Comparison of ENCODE assay signal across 8 cellular contexts in genomic region chr22:37561209-37562048, GRCh38. TPM values are rescaled to one million over a fixed set of nuclear protein-coding genes. Genes with fewer than 3 reads are reported as not detected.
DNase-seq lines count a peak whose midpoint lies in the region; ATAC-seq and TF ChIP-seq lines count a peak whose summit lies in the region.

No MANE protein-coding gene starts in this region.

- 0% methylated on average over 30 of the region's 57 CpGs for WGBS in esophagus muscularis mucosa

- H3K4me1 ChIP-seq in esophagus muscularis mucosa (peaks cover 70 to 84% (median 75%) of the 10 kb centered on the region in 4 donors), muscle layer of colon (ENCODE audit: insufficient read depth, low read length) (peaks cover 37% of the 10 kb centered on the region)

- no peak for ATAC-seq in HG02938 (IDR thresholded peaks at IDR 0.05; ENCODE audit: unreplicated experiment)

- H3K4me3 ChIP-seq in esophagus muscularis mucosa (peak overlapping the region; percentile 76 to 84 (median 80)), muscle layer of colon (ENCODE audit: low read depth in 1 of 2, low read length in 2 of 2) (peak overlapping the region; percentile 44 to 78)

- H3K27ac ChIP-seq in esophagus muscularis mucosa (replicated peaks in 1 of 4) (peak overlapping the region; percentile 96 to 97 (median 96)), muscle layer of colon (ENCODE audit: low read depth, low read length) (peak overlapping the region; percentile 90)

- H3K9ac ChIP-seq in muscle layer of colon (ENCODE audit: low read length), result peak overlapping the region; percentile 82

- intact Hi-C loops in esophagus muscularis mucosa (cut with DNase I), result loop anchor here (10.0 kb wide), 1 partner anchor 247 kb away; no protein-coding TSS in a partner anchor

- DNase-seq in ACHN (peak; percentile 87), GOT3 (lab: John Stamatoyannopoulos, UW) (peak; percentile 30), activated T-helper 1 cell treated with Interleukin-2 at 50 U/mL for 16 hours (ENCODE audit: low read depth) (peak; percentile 47), esophagus muscularis mucosa (ENCODE audit: extremely low spot score) (peak; percentile 98)
- DNase-seq in stimulated activated CD8-positive, alpha-beta memory T cell treated with anti-CD3 and anti-CD28 coated beads, Interleukin-4, amount 100 ng/mL, for 4 hours (ENCODE audit: low read depth in 2 of 2, low spot score in 1 of 2), result peak; percentile 58 to 65

- in situ Hi-C loops in ACHN (cut with HindIII; ENCODE audit: low pct_ligation_motif_present, low pct_unique_long_range_greater_than_20kb, low sequenced_read_pairs), result no loop called here

- peak; percentile 69 to 77 (median 69) for TF ChIP-seq CTCF in esophagus muscularis mucosa (IDR thresholded peaks at IDR 0.05)

- no peak for TF ChIP-seq POLR2A in esophagus muscularis mucosa (IDR thresholded peaks at IDR 0.05; ENCODE audit: low read depth)

- H3K27me3 ChIP-seq in esophagus muscularis mucosa (peaks cover 0 to 27% (median 3%) of the 10 kb centered on the region in 4 donors), muscle layer of colon (ENCODE audit: control insufficient read depth in 1 of 2, insufficient read depth in 2 of 2, low read length in 2 of 2) (peaks cover 0 to 3% of the 10 kb centered on the region in 2 donors)

- H3K36me3 ChIP-seq in esophagus muscularis mucosa (peaks cover 0 to 8% (median 8%) of the 10 kb centered on the region in 4 donors), muscle layer of colon (ENCODE audit: insufficient read depth, low read length) (no peaks in the 10 kb centered on the region)

- H3K9me3 ChIP-seq in esophagus muscularis mucosa (no peaks in the 10 kb centered on the region), muscle layer of colon (ENCODE audit: low read length) (no peaks in the 10 kb centered on the region)

- TF ChIP-seq EP300 in esophagus muscularis mucosa (IDR thresholded peaks at IDR 0.05), result no peak

TF ChIP-seq in PFSK-1, 5 proteins besides CTCF, POLR2A, EP300 and RAD21:
- TF ChIP-seq FOXP2 (optimal IDR thresholded peaks at IDR 0.05; ENCODE audit: borderline replicate concordance, extremely low read depth, extremely low read length, insufficient read depth), result peak; percentile 40
- no peak for TF ChIP-seq TAF1 (IDR thresholded peaks at IDR 0.05; ENCODE audit: borderline replicate concordance, insufficient read depth, low read length)

RNA-seq across cellular contexts. Expression of gene CDC42EP1, which starts 1.1 kb away (rescaled TPM):
- polyA plus RNA-seq in PFSK-1 (2012; ENCODE audit: insufficient read length, low read depth), result 103 TPM
- 10 to 100 TPM; 19.9 to 38.1 (median 36.7) TPM for total RNA-seq in esophagus muscularis mucosa

RNA-seq across cellular contexts. Expression of gene LGALS2, which starts 18.5 kb away (rescaled TPM):
- polyA plus RNA-seq in PFSK-1 (2012; ENCODE audit: insufficient read length, low read depth), result 0.60 TPM
- total RNA-seq in esophagus muscularis mucosa, result not detected

RNA-seq across cellular contexts. Expression of gene CARD10, which starts 42.2 kb away (rescaled TPM):
- polyA plus RNA-seq in PFSK-1 (2012; ENCODE audit: insufficient read length, low read depth), result 68.1 TPM
- total RNA-seq in esophagus muscularis mucosa, result 10 to 100 TPM in 2 of 4 donors, 1 to 10 TPM in 2; 6.0 to 15.3 (median 8.8) TPM

RNA-seq across cellular contexts. Expression of gene GGA1, which starts 47.2 kb away (rescaled TPM):
- polyA plus RNA-seq in PFSK-1 (2012; ENCODE audit: insufficient read length, low read depth), result 77.6 TPM
- total RNA-seq in esophagus muscularis mucosa, result 10 to 100 TPM; 30.3 to 44.7 (median 40.9) TPM

Comparison
In these comparisons a context has a peak if more than half of its experiments do, and no peak if none do; other contexts are left out.
1. DNase-seq: peak in every context shown above with its lines; median percentile 98 in esophagus muscularis mucosa; 87 in ACHN; 62 in stimulated activated CD8-positive, alpha-beta memory T cell treated with anti-CD3 and anti-CD28 coated beads, Interleukin-4, amount 100 ng/mL, for 4 hours; 47 in activated T-helper 1 cell treated with Interleukin-2 at 50 U/mL for 16 hours; 30 in GOT3.